ENCODE assay signal across 9 cellular contexts in genomic region chr13:33639640-33640080, GRCh38.
DNase-seq lines count a peak whose midpoint lies in the region; ATAC-seq and TF ChIP-seq lines count a peak whose summit lies in the region.
"Had no signal": no experiment of that assay in that cellular context is flagged by ENCODE, and none has a peak within 500 bp of the region (broad histone marks: within the 10 kb centered on the region; RNA-seq: fewer than 3 reads in every experiment).

No MANE protein-coding gene starts in this region.

- H3K9me3 Mint-ChIP-seq in activated naive CD4-positive, alpha-beta T cell treated with anti-CD3 and anti-CD28 coated beads, Interleukin-2, amount 10 ng/mL, durations not matched to agents 7 days and 5 days, result no peaks in the 10 kb centered on the region
- no peaks in the 10 kb centered on the region for H3K9me3 Mint-ChIP-seq in MCF 10A (ENCODE audit: unreplicated experiment)
- H3K9me3 Mint-ChIP-seq in stimulated activated naive CD8-positive, alpha-beta T cell treated with anti-CD3 and anti-CD28 coated beads, Interleukin-15, amount 100 ng/mL, for 72 hours, result no peaks in the 10 kb centered on the region

- intact Hi-C loops in MCF 10A (cut with micrococcal nuclease), result loop anchor here (10.0 kb wide), 1 partner anchor 85 kb away; no protein-coding TSS in a partner anchor

- peak; percentile 72 for DNase-seq in activated naive CD4-positive, alpha-beta T cell treated with Interleukin-2 at 50 U/mL for 16 hours
- no peak for DNase-seq in activated naive CD4-positive, alpha-beta T cell treated with anti-CD3 and anti-CD28 coated beads, Interleukin-2, amount 10 ng/mL, durations not matched to agents 7 days and 5 days
- DNase-seq in MCF 10A (ENCODE audit: unreplicated experiment), result peak; percentile 58
- peak; percentile 13 to 61 for DNase-seq in stimulated activated naive CD8-positive, alpha-beta T cell treated with anti-CD3 and anti-CD28 coated beads, Interleukin-15, amount 100 ng/mL, for 72 hours
- DNase-seq in D341Med (ENCODE audit: low spot score), result no peak
- no peak for DNase-seq in NOMO-1 treated with dmso at 0.1 percent for 144 hours (lab: John Stamatoyannopoulos, UW; ENCODE audit: unreplicated experiment)

- no peak overlapping the region for H3K4me3 Mint-ChIP-seq in activated naive CD4-positive, alpha-beta T cell treated with anti-CD3 and anti-CD28 coated beads, Interleukin-2, amount 10 ng/mL, durations not matched to agents 7 days and 5 days
- H3K4me3 Mint-ChIP-seq in MCF 10A (ENCODE audit: unreplicated experiment), result no peak overlapping the region
- peak overlapping the region in 1 of 2 donors; percentile 20 for H3K4me3 Mint-ChIP-seq in stimulated activated naive CD8-positive, alpha-beta T cell treated with anti-CD3 and anti-CD28 coated beads, Interleukin-15, amount 100 ng/mL, for 72 hours
- H3K4me3 Mint-ChIP-seq: B cell had no signal

- no peaks in the 10 kb centered on the region for H3K36me3 Mint-ChIP-seq in activated naive CD4-positive, alpha-beta T cell treated with anti-CD3 and anti-CD28 coated beads, Interleukin-2, amount 10 ng/mL, durations not matched to agents 7 days and 5 days
- H3K36me3 Mint-ChIP-seq in MCF 10A (ENCODE audit: insufficient read depth, unreplicated experiment), result no peaks in the 10 kb centered on the region

- ATAC-seq in HG03457 (IDR thresholded peaks at IDR 0.05; ENCODE audit: unreplicated experiment) (peak; percentile 62), HG03175 (IDR thresholded peaks at IDR 0.05; ENCODE audit: unreplicated experiment) (no peak)
- peak; percentile 95 for ATAC-seq in stimulated activated naive CD8-positive, alpha-beta T cell treated with anti-CD3 and anti-CD28 coated beads, Interleukin-15, amount 100 ng/mL, for 72 hours

- no peaks in the 10 kb centered on the region for H3K4me1 Mint-ChIP-seq in activated naive CD4-positive, alpha-beta T cell treated with anti-CD3 and anti-CD28 coated beads, Interleukin-2, amount 10 ng/mL, durations not matched to agents 7 days and 5 days
- peaks cover 65% of the 10 kb centered on the region for H3K4me1 Mint-ChIP-seq in MCF 10A (ENCODE audit: insufficient read depth, unreplicated experiment)
- peaks cover 40% of the 10 kb centered on the region for H3K4me1 Mint-ChIP-seq in stimulated activated naive CD8-positive, alpha-beta T cell treated with anti-CD3 and anti-CD28 coated beads, Interleukin-15, amount 100 ng/mL, for 72 hours
- H3K4me1 Mint-ChIP-seq: B cell had no signal

- no TSS peak for BruUV-seq in MCF 10A (replicated peaks; lab: Mats Ljungman, UMichigan)

- CTCF ChIA-PET in activated naive CD4-positive, alpha-beta T cell treated with anti-CD3 and anti-CD28 coated beads, Interleukin-2, amount 10 ng/mL, durations not matched to agents 7 days and 5 days (lab: Charles Lee), result no interaction called here
- CTCF ChIA-PET in MCF 10A (lab: Yijun Ruan, JAX), result interaction anchor here (0.7 kb wide), 1 partner anchor 69 kb away, joined by 3 read pairs; no protein-coding TSS in a partner anchor

- POLR2A ChIA-PET in MCF 10A (lab: Yijun Ruan, JAX), result interaction anchor here (0.9 to 1.5 kb wide), 3 partner anchors 39 to 97 kb away, joined by 4 to 6 read pairs (median 6); no protein-coding TSS in a partner anchor

- no peaks in the 10 kb centered on the region for H3K27me3 Mint-ChIP-seq in activated naive CD4-positive, alpha-beta T cell treated with anti-CD3 and anti-CD28 coated beads, Interleukin-2, amount 10 ng/mL, durations not matched to agents 7 days and 5 days
- H3K27me3 Mint-ChIP-seq in MCF 10A (ENCODE audit: insufficient read depth, unreplicated experiment), result no peaks in the 10 kb centered on the region
- peaks cover 8% of the 10 kb centered on the region for H3K27me3 Mint-ChIP-seq in stimulated activated naive CD8-positive, alpha-beta T cell treated with anti-CD3 and anti-CD28 coated beads, Interleukin-15, amount 100 ng/mL, for 72 hours

- TF ChIP-seq CTCF in MCF 10A (IDR thresholded peaks at IDR 0.05; ENCODE audit: unreplicated experiment), result no peak

- H3K27ac Mint-ChIP-seq in activated naive CD4-positive, alpha-beta T cell treated with anti-CD3 and anti-CD28 coated beads, Interleukin-2, amount 10 ng/mL, durations not matched to agents 7 days and 5 days, result no peak overlapping the region
- H3K27ac Mint-ChIP-seq in MCF 10A (ENCODE audit: low read depth, unreplicated experiment), result peak overlapping the region; percentile 54
- no peak overlapping the region for H3K27ac Mint-ChIP-seq in stimulated activated naive CD8-positive, alpha-beta T cell treated with anti-CD3 and anti-CD28 coated beads, Interleukin-15, amount 100 ng/mL, for 72 hours
- H3K27ac Mint-ChIP-seq: B cell had no signal

Comparison
In these comparisons a context has a peak if more than half of its experiments do, and no peak if none do; other contexts are left out.
1. DNase-seq: peak in activated naive CD4-positive, alpha-beta T cell treated with Interleukin-2 at 50 U/mL for 16 hours (single experiment), MCF 10A (single experiment) and stimulated activated naive CD8-positive, alpha-beta T cell treated with anti-CD3 and anti-CD28 coated beads, Interleukin-15, amount 100 ng/mL, for 72 hours (2 of 2); none in activated naive CD4-positive, alpha-beta T cell treated with anti-CD3 and anti-CD28 coated beads, Interleukin-2, amount 10 ng/mL, durations not matched to agents 7 days and 5 days (single experiment), D341Med (single experiment) and NOMO-1 treated with dmso at 0.1 percent for 144 hours (single experiment).